7 cellular contexts compared by ENCODE assay signal in the genomic region with DNA sequence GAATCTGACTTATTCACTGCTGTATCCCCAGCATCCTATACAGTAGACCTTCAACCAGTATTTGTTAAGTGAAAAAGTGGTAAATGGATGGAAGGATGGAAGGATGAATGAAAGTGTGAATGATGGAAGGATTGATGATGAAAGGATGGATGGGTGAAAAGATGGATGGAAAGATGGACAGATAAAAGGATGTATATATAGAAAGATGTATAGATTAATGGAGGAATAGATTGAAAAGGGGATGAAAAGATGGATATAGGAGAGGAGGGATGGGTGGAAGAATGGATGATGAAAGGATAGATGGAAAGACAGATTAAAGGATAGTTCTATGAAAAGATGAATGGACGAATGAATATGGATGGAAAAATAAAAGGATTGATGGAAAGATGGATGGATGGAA. TPM values are rescaled to one million over a fixed set of nuclear protein-coding genes. Genes with fewer than 3 reads are reported as not detected.
"Had no signal": no experiment of that assay in that cellular context is flagged by ENCODE, and none has a peak within 500 bp of the region (broad histone marks: within the 10 kb centered on the region; RNA-seq: fewer than 3 reads in every experiment).

No MANE protein-coding gene starts in this region.

- H3K27ac ChIP-seq: GM23248 had no signal

- ATAC-seq: HCT116, HepG2, K562 had no signal

- H3K9me3 ChIP-seq: HAP-1 had no signal

- H2AFZ ChIP-seq: GM23248 had no signal

- H3K36me3 ChIP-seq: HAP-1 had no signal

- H3K4me3 ChIP-seq: GM23248, HAP-1, K562 had no signal

- DNase-seq: GM23248, GOT3, H7 had no signal

- H3K9ac ChIP-seq: GM23248 had no signal

RNA-seq across cellular contexts. Expression of a gene that starts 54.9 kb away (rescaled TPM):
- total RNA-seq: H7 had no signal
